In the genomic region with DNA sequence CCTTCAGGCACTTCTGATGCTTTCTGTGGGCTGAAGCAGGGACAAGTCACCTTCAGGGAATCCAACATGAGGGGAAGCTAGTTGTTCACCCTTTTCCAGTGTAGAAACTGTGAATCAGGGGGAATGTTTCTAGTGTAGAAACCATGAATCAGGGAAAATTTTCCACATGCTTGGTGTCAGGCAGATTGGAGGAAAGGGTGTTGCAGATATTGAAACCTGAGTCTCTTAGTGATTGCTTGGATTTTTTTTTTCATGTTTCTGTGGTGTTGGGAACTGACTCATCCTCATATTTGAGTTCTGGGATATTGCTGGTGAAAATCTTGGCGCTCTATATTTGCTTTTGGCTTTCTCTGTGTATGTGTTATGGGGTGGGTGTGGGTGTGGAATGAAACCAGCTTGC, we compare ENCODE assay signal across 18 cellular contexts.
DNase-seq lines count a peak whose midpoint lies in the region; ATAC-seq, FAIRE-seq and TF ChIP-seq lines count a peak whose summit lies in the region.
"Had no signal": no experiment of that assay in that cellular context is flagged by ENCODE, and none has a peak within 500 bp of the region (broad histone marks: within the 10 kb centered on the region; RNA-seq: fewer than 3 reads in every experiment).

No MANE protein-coding gene starts in this region.

- no TSS peak for BruUV-seq in mammary epithelial cell (replicated peaks; lab: Mats Ljungman, UMichigan)

- no peaks in the 10 kb centered on the region for H3K79me2 ChIP-seq in mammary epithelial cell (ENCODE audit: insufficient read depth, low read length)

- H3K4me3 ChIP-seq in mammary epithelial cell (replicated peaks in 1 of 3; ENCODE audit: insufficient read depth in 1 of 3, low read depth in 2 of 3, low read length in 3 of 3) = no peak overlapping the region
- H3K4me3 ChIP-seq: BLaER1, Peyer's patch had no signal

- no peak for TF ChIP-seq CTCF in mammary epithelial cell (conservative IDR thresholded peaks at IDR 0.05 in 1 of 2, IDR thresholded peaks at IDR 0.05 in 1 of 2; ENCODE audit: extremely low read depth in 1 of 2, insufficient read depth in 1 of 2, low read depth in 1 of 2, low read length in 2 of 2)

- peaks cover 4% of the 10 kb centered on the region for H3K9me3 ChIP-seq in mammary epithelial cell (replicated peaks; ENCODE audit: insufficient read depth, low read length)
- H3K9me3 ChIP-seq: Peyer's patch had no signal

- ATAC-seq in GM18861 (IDR thresholded peaks at IDR 0.05; ENCODE audit: unreplicated experiment) = no peak
- ATAC-seq: CD8-positive, alpha-beta T cell; Right ventricle myocardium inferior had no signal

- no peak overlapping the region for H3K9ac ChIP-seq in mammary epithelial cell (ENCODE audit: insufficient read depth, low read length)
- H3K9ac ChIP-seq: BLaER1, KMS-11 had no signal

- DNase-seq in NCI-H226 (peak; percentile 83), mammary epithelial cell (peak; percentile 0), iris pigment epithelial cell (ENCODE audit: low read depth) (peak; percentile 21), urothelium cell line (ENCODE audit: low spot score) (peak; percentile 16), GDM1 (lab: John Stamatoyannopoulos, UW) (no peak), NCI-H1436 treated with DMSO at 0.1 percent for 48 hours (lab: John Stamatoyannopoulos, UW) (no peak)
- DNase-seq: Calu3; CD8-positive, alpha-beta T cell; H7; HFFc6; NCI-H1436; NCI-H2029; NCI-H446; Peyer's patch had no signal

- no peak overlapping the region for H2AFZ ChIP-seq in mammary epithelial cell (ENCODE audit: low read depth, low read length)

- no peak overlapping the region for H3K4me2 ChIP-seq in mammary epithelial cell (ENCODE audit: insufficient read depth, low read depth, low read length)
- H3K4me2 ChIP-seq: BLaER1, KMS-11 had no signal

- no peaks in the 10 kb centered on the region for H4K20me1 ChIP-seq in mammary epithelial cell (ENCODE audit: insufficient read depth, low read length)
- H4K20me1 ChIP-seq: BLaER1 had no signal

- FAIRE-seq in urothelium cell line (lab: Jason Lieb, UNC) = no peak

- H3K4me1 ChIP-seq in mammary epithelial cell (ENCODE audit: insufficient read depth, low read length) = no peaks in the 10 kb centered on the region
- H3K4me1 ChIP-seq: BLaER1, Peyer's patch had no signal

- 57% methylated on average over 1 of the region's 1 CpG for WGBS in mammary epithelial cell (ENCODE audit: low coverage, missing lambda C conversion rate)

- CTCF ChIA-PET in mammary epithelial cell (lab: Charles Lee; ENCODE audit: low non-redundant PET) = no interaction called here

- no peaks in the 10 kb centered on the region for H3K36me3 ChIP-seq in mammary epithelial cell (ENCODE audit: insufficient read depth, low read length)
- H3K36me3 ChIP-seq: BLaER1, Peyer's patch had no signal

- H3K27ac ChIP-seq in mammary epithelial cell (ENCODE audit: insufficient read depth, low read depth, low read length) = no peak overlapping the region
- H3K27ac ChIP-seq: BLaER1, KMS-11, Peyer's patch had no signal

- dilution Hi-C loops in mammary epithelial cell (cut with HindIII; ENCODE audit: low sequenced_read_pairs) = no loop called here

- intact Hi-C loops in mammary epithelial cell (cut with micrococcal nuclease) = no loop called here

- no peaks in the 10 kb centered on the region for H3K27me3 ChIP-seq in mammary epithelial cell (ENCODE audit: insufficient read depth, low read length)
- H3K27me3 ChIP-seq: BLaER1, Peyer's patch had no signal

- in situ Hi-C loops in mammary epithelial cell (cut with MboI; ENCODE audit: low sequenced_read_pairs in 2 of 2) = no loop called here

Comparison
In these comparisons a context has a peak if more than half of its experiments do, and no peak if none do; other contexts are left out.
1. DNase-seq: peak in NCI-H226 (single experiment), mammary epithelial cell (single experiment), iris pigment epithelial cell (single experiment) and urothelium cell line (single experiment); none in GDM1 (single experiment) and NCI-H1436 treated with DMSO at 0.1 percent for 48 hours (single experiment).